ENCODE assay signal across 8 cellular contexts in genomic region chr1:16366722-16367257, GRCh38. TPM values are rescaled to one million over a fixed set of nuclear protein-coding genes. Genes with fewer than 3 reads are reported as not detected.
A peak's percentile ranks its signal among the peaks of the same experiment; 100 is the strongest.
DNase-seq lines count a peak whose midpoint lies in the region; TF ChIP-seq lines count a peak whose summit lies in the region.

SZRD1 (plus strand) TSS chr1:16367242; CDS start chr1:16367258, 16 bp downstream.

- WGBS in ectodermal cell, 2 experiments = 1 to 3% methylated on average over 23 to 24 of the region's 24 CpGs
- 2 to 4% methylated on average over 24 of the region's 24 CpGs for WGBS in lower leg skin, 2 donors

- peak within 1 kb of the TSS; percentile 88 for H3K27ac ChIP-seq in ectodermal cell (ENCODE audit: insufficient read depth, low read depth, low read length, poor library complexity, severe bottlenecking)

- intact Hi-C loops in lower leg skin (cut with DNase I; ENCODE audit: low total_unique reads) = no loop called here

- peaks cover 7% of the 10 kb centered on the region for H3K4me1 ChIP-seq in ectodermal cell (ENCODE audit: control insufficient read depth, insufficient read depth, low read length)

- no peaks in the 10 kb centered on the region for H3K36me3 ChIP-seq in ectodermal cell (ENCODE audit: control insufficient read depth, insufficient read depth, low read length)

- no peaks in the 10 kb centered on the region for H3K9me3 ChIP-seq in ectodermal cell (ENCODE audit: control insufficient read depth, low read length)

- TF ChIP-seq POLR2A in lower leg skin (IDR thresholded peaks at IDR 0.05) = no peak

- peaks cover 14% of the 10 kb centered on the region for H3K27me3 ChIP-seq in ectodermal cell (ENCODE audit: control insufficient read depth, insufficient read depth, low read length, poor library complexity, severe bottlenecking)

- TF ChIP-seq CTCF in GM20000 (IDR thresholded peaks at IDR 0.05; ENCODE audit: extremely low read depth, missing control alignments) (no peak), lower leg skin (IDR thresholded peaks at IDR 0.05) (no peak)

- H3K4me3 ChIP-seq in ectodermal cell (ENCODE audit: insufficient read depth, low read depth, low read length) = peak within 1 kb of the TSS; percentile 97
- H3K4me3 ChIP-seq in lower leg skin (ENCODE audit: low read depth, poor library complexity, severe bottlenecking) = peak within 1 kb of the TSS; percentile 70

- DNase-seq in CD1c-positive myeloid dendritic cell (ENCODE audit: extremely low spot score) = peak; percentile 99
- peak; percentile 90 for DNase-seq in GM20000 (ENCODE audit: low spot score)
- peak; percentile 97 for DNase-seq in HS-5 (ENCODE audit: low read depth)
- DNase-seq in NK-92 (lab: John Stamatoyannopoulos, UW; ENCODE audit: unreplicated experiment) = peak; percentile 84
- peak; percentile 89 for DNase-seq in activated CD8-positive, alpha-beta memory T cell treated with anti-CD3 and anti-CD28 coated beads for 1 hour (ENCODE audit: extremely low read depth in 1 of 2, low read depth in 1 of 2)
- DNase-seq in lower leg skin (ENCODE audit: low spot score in 2 of 2) = peak; percentile 97 to 99
- DNase-seq in stimulated activated CD4-positive, alpha-beta T cell treated with anti-CD3 and anti-CD28 coated beads, Interleukin-4, amount 100 ng/mL, for 48 hours (ENCODE audit: low read depth in 2 of 2) = peak; percentile 88 to 92

RNA-seq across cellular contexts. Expression of gene SZRD1, which starts in this region (rescaled TPM):
- polyA plus RNA-seq in ectodermal cell (2013, experiment 1 of 4) = 101 TPM
- polyA plus RNA-seq in ectodermal cell (2013, experiment 2 of 4) = 100 TPM
- polyA plus RNA-seq in ectodermal cell (2013, experiment 3 of 4) = 72.8 TPM
- polyA plus RNA-seq in ectodermal cell (2013, experiment 4 of 4) = 78.6 TPM
- 10 to 100 TPM; 37.8 to 54.0 (median 48.5) TPM for total RNA-seq in lower leg skin

Comparison
In these comparisons a context has a peak if more than half of its experiments do, and no peak if none do; other contexts are left out.
1. Peak in every context shown above with its lines: DNase-seq, H3K4me3 ChIP-seq and H3K27ac ChIP-seq.